In the genomic region with DNA sequence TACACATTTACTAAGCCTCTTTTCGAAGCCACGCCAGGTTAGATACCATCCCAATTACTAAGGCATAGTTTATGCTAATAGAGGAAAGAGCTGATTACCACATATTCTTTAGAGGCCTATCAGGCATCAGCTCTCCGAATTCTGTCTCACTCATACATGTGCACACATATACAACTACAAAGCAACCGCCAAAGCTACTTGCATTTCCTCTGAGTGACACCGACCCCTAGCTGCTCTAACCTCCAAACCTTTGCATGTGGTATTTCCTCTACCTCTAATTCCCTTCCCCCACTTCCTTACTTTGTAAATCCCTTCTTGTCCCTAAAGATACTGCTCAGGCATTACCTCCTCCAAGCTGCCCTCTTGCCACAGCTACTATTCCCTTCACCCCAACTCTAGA, we compare ENCODE assay signal across 9 cellular contexts.
A peak's percentile ranks its signal among the peaks of the same experiment; 100 is the strongest.
DNase-seq lines count a peak whose midpoint lies in the region; ATAC-seq and TF ChIP-seq lines count a peak whose summit lies in the region.
"Had no signal": no experiment of that assay in that cellular context is flagged by ENCODE, and none has a peak within 500 bp of the region (broad histone marks: within the 10 kb centered on the region; RNA-seq: fewer than 3 reads in every experiment).

No MANE protein-coding gene starts in this region.

- ATAC-seq in psoas muscle (no peak), HG03108 (IDR thresholded peaks at IDR 0.05; ENCODE audit: unreplicated experiment) (no peak), HG02938 (IDR thresholded peaks at IDR 0.05; ENCODE audit: unreplicated experiment) (no peak)

- H3K4me1 ChIP-seq in mesendoderm (ENCODE audit: control insufficient read depth, low read depth, low read length) (peaks cover 19% of the 10 kb centered on the region), Caco-2 (no peaks in the 10 kb centered on the region), psoas muscle (peaks cover 6% of the 10 kb centered on the region)

- H3K18ac ChIP-seq in mesendoderm (ENCODE audit: low read length): peak overlapping the region; percentile 57

- peak overlapping the region; percentile 70 for H3K56ac ChIP-seq in mesendoderm (ENCODE audit: low read length)

- BruUV-seq in Calu3 (replicated peaks; lab: Mats Ljungman, UMichigan) (no TSS peak), Caco-2 (replicated peaks; lab: Mats Ljungman, UMichigan) (no TSS peak)

- H3K27ac ChIP-seq in mesendoderm (ENCODE audit: low read depth, low read length) (peak overlapping the region; percentile 77), psoas muscle (no peak overlapping the region)

- H3K79me1 ChIP-seq in mesendoderm (ENCODE audit: low read length): no peaks in the 10 kb centered on the region

- no peak overlapping the region for H2BK120ac ChIP-seq in mesendoderm (ENCODE audit: low read depth, low read length)

- DNase-seq in Calu3: no peak
- peak; percentile 80 to 95 for DNase-seq in NOMO-1 (lab: John Stamatoyannopoulos, UW; ENCODE audit: unreplicated experiment in 2 of 2)
- peak; percentile 24 for DNase-seq in activated naive CD4-positive, alpha-beta T cell treated with anti-CD3 and anti-CD28 coated beads, Interleukin-2, amount 50 U/mL, for 16 hours
- peak; percentile 86 for DNase-seq in mesendoderm
- no peak for DNase-seq in Caco-2
- no peak for DNase-seq in psoas muscle
- DNase-seq: heart left ventricle had no signal

- peaks cover 3% of the 10 kb centered on the region for H3K9me3 Mint-ChIP-seq in Calu3 (ENCODE audit: low read depth, unreplicated experiment)
- H3K9me3 Mint-ChIP-seq in Caco-2 (ENCODE audit: unreplicated experiment): no peaks in the 10 kb centered on the region

- H2BK5ac ChIP-seq in mesendoderm (ENCODE audit: low read length): peak overlapping the region; percentile 88

- no CpG with 5 or more reads among the region's 5 CpGs for WGBS in mesendoderm (ENCODE audit: extremely low coverage, insufficient coverage, low lambda C conversion rate)
- WGBS in psoas muscle, 3 donors: 60 to 68% (median 64%) methylated on average over 5 of the region's 5 CpGs

- H3K4me3 Mint-ChIP-seq in Calu3 (ENCODE audit: low read depth, unreplicated experiment) (no peak overlapping the region), Caco-2 (ENCODE audit: unreplicated experiment) (no peak overlapping the region)

- no peaks in the 10 kb centered on the region for H3K27me3 ChIP-seq in mesendoderm (ENCODE audit: insufficient read depth, low read length, poor library complexity)
- no peaks in the 10 kb centered on the region for H3K27me3 ChIP-seq in Caco-2 (replicated peaks; ENCODE audit: control insufficient read depth, insufficient read depth, low read length)
- H3K27me3 ChIP-seq in psoas muscle (ENCODE audit: insufficient read depth in 3 of 3, low read length in 2 of 3): no peaks in the 10 kb centered on the region
- H3K27me3 ChIP-seq: heart left ventricle had no signal

- no peak overlapping the region for H3K23ac ChIP-seq in mesendoderm (ENCODE audit: low read length)

- no peak overlapping the region for H2AK5ac ChIP-seq in mesendoderm (ENCODE audit: low read length)

- TF ChIP-seq CTCF in Calu3 (IDR thresholded peaks at IDR 0.05; ENCODE audit: unreplicated experiment) (no peak), Caco-2 (IDR thresholded peaks at IDR 0.05; ENCODE audit: insufficient read depth in 1 of 2, low read depth in 1 of 2, low read length in 1 of 2, severe bottlenecking in 1 of 2, unreplicated experiment in 1 of 2) (no peak), psoas muscle (IDR thresholded peaks at IDR 0.05) (no peak)

- H3K4me1 Mint-ChIP-seq in Calu3 (ENCODE audit: low read depth, unreplicated experiment) (peaks cover 18% of the 10 kb centered on the region), Caco-2 (ENCODE audit: low read depth, unreplicated experiment) (no peaks in the 10 kb centered on the region)

- H4K8ac ChIP-seq in mesendoderm (ENCODE audit: low read depth, low read length): no peak overlapping the region

- CTCF ChIA-PET in Calu3 (lab: Charles Lee) (interaction anchor here (1.3 kb wide), 1 partner anchor 11 kb away, joined by 3 read pairs; no protein-coding TSS in a partner anchor), Caco-2 (lab: Charles Lee) (no interaction called here)

- POLR2A ChIA-PET in Caco-2 (lab: Charles Lee): no interaction called here

- no peak overlapping the region for H3K4me2 ChIP-seq in mesendoderm (ENCODE audit: low read length)

- no peaks in the 10 kb centered on the region for H3K36me3 ChIP-seq in mesendoderm (ENCODE audit: control insufficient read depth, insufficient read depth, low read length)
- no peaks in the 10 kb centered on the region for H3K36me3 ChIP-seq in Caco-2 (ENCODE audit: control insufficient read depth, insufficient read depth, low read length)
- H3K36me3 ChIP-seq in psoas muscle (ENCODE audit: insufficient read depth in 1 of 2, low read depth in 1 of 2): no peaks in the 10 kb centered on the region
- H3K36me3 ChIP-seq: heart left ventricle had no signal

- intact Hi-C loops in Calu3 (cut with micrococcal nuclease; ENCODE audit: unreplicated experiment) (no loop called here), Caco-2 (cut with micrococcal nuclease; ENCODE audit: unreplicated experiment) (no loop called here), psoas muscle (cut with DNase I) (no loop called here)

- no peak overlapping the region for H3K9ac ChIP-seq in mesendoderm (ENCODE audit: low read length)

- H3K27ac Mint-ChIP-seq in Calu3 (ENCODE audit: unreplicated experiment) (peak overlapping the region; percentile 17), Caco-2 (ENCODE audit: unreplicated experiment) (no peak overlapping the region)

- H3K36me3 Mint-ChIP-seq in Calu3 (ENCODE audit: insufficient read depth, unreplicated experiment) (no peaks in the 10 kb centered on the region), Caco-2 (ENCODE audit: insufficient read depth, unreplicated experiment) (no peaks in the 10 kb centered on the region)

- H3K4ac ChIP-seq in mesendoderm (ENCODE audit: low read depth, low read length): no peak overlapping the region

- H3K4me3 ChIP-seq in mesendoderm (ENCODE audit: low read length): no peak overlapping the region
- no peak overlapping the region for H3K4me3 ChIP-seq in Caco-2 (ENCODE audit: low read depth, low read length)
- H3K4me3 ChIP-seq in psoas muscle: no peak overlapping the region
- H3K4me3 ChIP-seq: heart left ventricle had no signal

- H4K5ac ChIP-seq in mesendoderm (ENCODE audit: low read length): no peak overlapping the region

- H3K27me3 Mint-ChIP-seq in Calu3 (ENCODE audit: unreplicated experiment): no peaks in the 10 kb centered on the region
- peaks cover 4% of the 10 kb centered on the region for H3K27me3 Mint-ChIP-seq in Caco-2 (ENCODE audit: insufficient read depth, unreplicated experiment)

- H2BK15ac ChIP-seq in mesendoderm (replicated peaks; ENCODE audit: low read depth): no peak overlapping the region

- H3K9me3 ChIP-seq in Caco-2: peaks cover 5% of the 10 kb centered on the region; the same call in 1 of the 2 replicates
- no peaks in the 10 kb centered on the region for H3K9me3 ChIP-seq in psoas muscle

- no peaks in the 10 kb centered on the region for H3K79me2 ChIP-seq in mesendoderm (ENCODE audit: control insufficient read depth, insufficient read depth, low read length)

Comparison
In these comparisons a context has a peak if more than half of its experiments do, and no peak if none do; other contexts are left out.
1. DNase-seq: peak in NOMO-1 (2 of 2), activated naive CD4-positive, alpha-beta T cell treated with anti-CD3 and anti-CD28 coated beads, Interleukin-2, amount 50 U/mL, for 16 hours (single experiment) and mesendoderm (single experiment); none in Calu3 (single experiment), Caco-2 (0 of 2) and psoas muscle (0 of 2).